In the genomic region with DNA sequence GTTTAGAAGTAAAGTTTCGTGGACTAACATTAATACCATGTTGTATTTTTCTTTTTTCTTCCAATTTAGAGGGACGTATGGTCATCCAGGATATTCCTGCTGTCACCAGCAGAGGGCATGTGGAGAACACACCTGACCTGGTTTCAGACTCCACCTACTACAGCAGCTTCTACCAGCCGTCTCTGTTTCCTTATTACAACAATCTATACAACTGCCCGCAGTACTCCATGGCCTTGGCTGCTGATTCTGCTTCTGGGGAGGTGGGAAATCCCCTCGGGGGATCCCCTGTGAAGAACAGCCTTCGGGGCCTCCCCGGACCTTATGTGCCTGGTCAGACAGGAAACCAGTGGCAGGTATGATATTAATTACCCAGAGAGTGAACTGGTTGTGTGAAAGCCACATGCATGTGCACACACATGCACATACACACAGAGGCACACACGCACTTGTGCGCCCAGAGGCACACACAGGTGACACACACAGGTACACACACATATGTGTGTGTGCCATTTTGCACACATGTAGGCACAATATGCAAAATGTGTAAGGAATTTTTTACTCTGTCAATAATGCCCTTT, we compare ENCODE assay signal across 8 cellular contexts. TPM values are rescaled to one million over a fixed set of nuclear protein-coding genes. Genes with fewer than 3 reads are reported as not detected.
A peak's percentile ranks its signal among the peaks of the same experiment; 100 is the strongest.
DNase-seq lines count a peak whose midpoint lies in the region; ATAC-seq and TF ChIP-seq lines count a peak whose summit lies in the region.

No MANE protein-coding gene starts in this region.

- no peak overlapping the region for H3K27ac ChIP-seq in transverse colon

- intact Hi-C loops in transverse colon (cut with DNase I; ENCODE audit: low total_unique reads), result no loop called here

- H3K4me3 ChIP-seq in NT2/D1 (ENCODE audit: insufficient read length, low read depth) (no peak overlapping the region), transverse colon (no peak overlapping the region)

- peak; percentile 34 for DNase-seq in DMS153 treated with DMSO at 0.1 percent for 48 hours (lab: John Stamatoyannopoulos, UW; ENCODE audit: unreplicated experiment)
- peak; percentile 43 for DNase-seq in NT2/D1 (ENCODE audit: low read depth, low spot score)
- DNase-seq in activated T-cell treated with anti-CD3 and anti-CD28 coated beads for 1 hour (ENCODE audit: low read depth), result peak; percentile 9
- DNase-seq in fibroblast of peridontal ligament (ENCODE audit: extremely low read depth), result peak; percentile 26
- peak; percentile 26 for DNase-seq in non-pigmented ciliary epithelial cell (ENCODE audit: low read depth)
- peak; percentile 64 for DNase-seq in transverse colon

- no peaks in the 10 kb centered on the region for H3K27me3 ChIP-seq in NT2/D1 (ENCODE audit: insufficient read depth, insufficient read length)
- peaks cover 18% of the 10 kb centered on the region for H3K27me3 ChIP-seq in transverse colon

- no peak for TF ChIP-seq EP300 in transverse colon (IDR thresholded peaks at IDR 0.05; ENCODE audit: low read depth)

- TF ChIP-seq POLR2A in transverse colon (IDR thresholded peaks at IDR 0.05), result no peak

- in situ Hi-C loops in transverse colon (cut with MboI; ENCODE audit: low pct_ligation_motif_present in 1 of 4, low pct_unique_long_range_greater_than_20kb in 1 of 4, low sequenced_read_pairs in 3 of 4), result loop anchor here (5.0 to 10.0 kb wide), 2 partner anchors 111 to 113 kb away; no protein-coding TSS in a partner anchor

- ATAC-seq in GM21381 (IDR thresholded peaks at IDR 0.05; ENCODE audit: unreplicated experiment), result peak; percentile 99
- ATAC-seq in HG03575 (IDR thresholded peaks at IDR 0.05; ENCODE audit: extremely low read depth, insufficient number of reproducible peaks, low FRiP score, unreplicated experiment), result peak; percentile 99

- H3K4me1 ChIP-seq in NT2/D1 (ENCODE audit: insufficient read depth, insufficient read length), result peaks cover 3% of the 10 kb centered on the region
- H3K4me1 ChIP-seq in transverse colon, result peaks cover 0 to 5% (median 4%) of the 10 kb centered on the region in 4 donors

- WGBS in transverse colon (ENCODE audit: low coverage in 1 of 2), 2 donors, result 10 to 13% methylated on average over 5 to 9 of the region's 9 CpGs

- H3K36me3 ChIP-seq in NT2/D1 (ENCODE audit: insufficient read depth, insufficient read length, low read length) (no peaks in the 10 kb centered on the region), transverse colon (no peaks in the 10 kb centered on the region)

- no peak overlapping the region for H3K9ac ChIP-seq in NT2/D1 (ENCODE audit: insufficient read length, low read depth)

- H3K9me3 ChIP-seq in NT2/D1 (ENCODE audit: insufficient read depth, low read length) (no peaks in the 10 kb centered on the region), transverse colon (no peaks in the 10 kb centered on the region)

- TF ChIP-seq CTCF in transverse colon (IDR thresholded peaks at IDR 0.05), result peak; percentile 69 to 92 (median 79)

RNA-seq across cellular contexts. Expression of a gene that starts 52.4 kb away (rescaled TPM):
- not detected for total RNA-seq in transverse colon

Comparison
In these comparisons a context has a peak if more than half of its experiments do, and no peak if none do; other contexts are left out.
1. DNase-seq: peak in every context shown above with its lines; median percentile 64 in transverse colon; 43 in NT2/D1; 34 in DMS153 treated with DMSO at 0.1 percent for 48 hours; 26 in fibroblast of peridontal ligament; 26 in non-pigmented ciliary epithelial cell; 9 in activated T-cell treated with anti-CD3 and anti-CD28 coated beads for 1 hour.